ENCODE assay signal across 40 cellular contexts in genomic region chr1:97368296-97368695, GRCh38.
"Had no signal": no experiment of that assay in that cellular context is flagged by ENCODE, and none has a peak within 500 bp of the region (broad histone marks: within the 10 kb centered on the region; RNA-seq: fewer than 3 reads in every experiment).

No MANE protein-coding gene starts in this region.

- H3K4me3 Mint-ChIP-seq: activated B cell treated with CpG ODN at 0.5 μM for 24 hours; activated CD4-positive, alpha-beta memory T cell treated with anti-CD3 and anti-CD28 coated beads for 36 hours; activated CD4-positive, alpha-beta T cell treated with anti-CD3 and anti-CD28 coated beads, Interleukin-2, amount 10 ng/mL, durations not matched to agents 24 days and 14 days; activated CD8-positive, alpha-beta T cell treated with anti-CD3 and anti-CD28 coated beads for 36 hours; activated naive CD4-positive, alpha-beta T cell treated with anti-CD3 and anti-CD28 coated beads for 36 hours; activated naive CD8-positive, alpha-beta T cell treated with anti-CD3 and anti-CD28 coated beads for 36 hours; activated T-cell treated with anti-CD3 and anti-CD28 coated beads, Interleukin-2, amount 50 U/mL, for 4 hours; activated T-cell treated with anti-CD3 and anti-CD28 coated beads, Interleukin-2, amount 50 U/mL, for 72 hours; activated T-helper 1 cell treated with anti-CD3 and anti-CD28 coated beads, Interleukin-12 subunit alpha, Interleukin-12 subunit beta, Interleukin-2, Interleukin-4 antibody, amounts not matched to agents 30 ng/mL and 10 ng/mL and 1 ng/mL, durations not matched to agents 14 hours and 24 hours and 36 hours; activated T-helper 17 cell treated with anti-CD3 and anti-CD28 coated beads, Interleukin-2, amount 50 U/mL, for 72 hours; central memory CD8-positive, alpha-beta T cell; T-helper 1 cell treated with Interleukin-12 subunit alpha and Interleukin-12 subunit beta and Interleukin-4 antibody, amounts not matched to agents 30 μg/mL and 1 μg/mL, for 36 hours; T-helper 2 cell treated with Interferon-gamma antibody and Interleukin-4, amounts not matched to agents 5 μg/mL and 100 μg/mL, for 36 hours had no signal

- FAIRE-seq: astrocyte, TTC549 had no signal

- H3K4me1 ChIP-seq: adrenal gland, body of pancreas, breast epithelium had no signal

- H3K9me3 ChIP-seq: adrenal gland, body of pancreas, breast epithelium had no signal

- H3K4me1 Mint-ChIP-seq: activated B cell treated with CpG ODN at 0.5 μM for 24 hours; activated CD4-positive, alpha-beta T cell treated with anti-CD3 and anti-CD28 coated beads, Interleukin-2, amount 10 ng/mL, durations not matched to agents 24 days and 14 days; activated naive CD8-positive, alpha-beta T cell treated with anti-CD3 and anti-CD28 coated beads for 36 hours; activated T-helper 17 cell treated with anti-CD3 and anti-CD28 coated beads, Interleukin-2, amount 50 U/mL, for 72 hours; central memory CD8-positive, alpha-beta T cell had no signal

- H3K9me3 Mint-ChIP-seq: activated B cell treated with CpG ODN at 0.5 μM for 24 hours; activated CD4-positive, alpha-beta memory T cell treated with anti-CD3 and anti-CD28 coated beads for 36 hours; activated CD4-positive, alpha-beta T cell treated with anti-CD3 and anti-CD28 coated beads, Interleukin-2, amount 10 ng/mL, durations not matched to agents 24 days and 14 days; activated CD8-positive, alpha-beta T cell treated with anti-CD3 and anti-CD28 coated beads for 36 hours; activated T-helper 1 cell treated with anti-CD3 and anti-CD28 coated beads, Interleukin-12 subunit alpha, Interleukin-12 subunit beta, Interleukin-2, Interleukin-4 antibody, amounts not matched to agents 30 ng/mL and 10 ng/mL and 1 ng/mL, durations not matched to agents 14 hours and 24 hours and 36 hours; central memory CD8-positive, alpha-beta T cell; T-helper 1 cell treated with Interleukin-12 subunit alpha and Interleukin-12 subunit beta and Interleukin-4 antibody, amounts not matched to agents 30 μg/mL and 1 μg/mL, for 36 hours; T-helper 2 cell treated with Interferon-gamma antibody and Interleukin-4, amounts not matched to agents 5 μg/mL and 100 μg/mL, for 36 hours had no signal

- ATAC-seq: activated CD8-positive, alpha-beta T cell treated with anti-CD3 and anti-CD28 coated beads for 36 hours; activated naive CD4-positive, alpha-beta T cell treated with anti-CD3 and anti-CD28 coated beads, Interleukin-2, amount 50 U/mL, for 72 hours; activated T-cell treated with anti-CD3 and anti-CD28 coated beads, Interleukin-2, amount 50 U/mL, for 4 hours; activated T-cell treated with anti-CD3 and anti-CD28 coated beads, Interleukin-2, amount 50 U/mL, for 72 hours; activated T-helper 17 cell treated with anti-CD3 and anti-CD28 coated beads, Interleukin-2, amount 50 U/mL, for 72 hours; body of pancreas had no signal

- H3K27ac Mint-ChIP-seq: activated B cell treated with CpG ODN at 0.5 μM for 24 hours; activated CD4-positive, alpha-beta memory T cell treated with anti-CD3 and anti-CD28 coated beads for 36 hours; activated CD4-positive, alpha-beta T cell treated with anti-CD3 and anti-CD28 coated beads, Interleukin-2, amount 10 ng/mL, durations not matched to agents 24 days and 14 days; activated CD8-positive, alpha-beta T cell treated with anti-CD3 and anti-CD28 coated beads for 36 hours; activated naive CD4-positive, alpha-beta T cell treated with anti-CD3 and anti-CD28 coated beads for 36 hours; activated naive CD4-positive, alpha-beta T cell treated with anti-CD3 and anti-CD28 coated beads, Interleukin-2, amount 50 U/mL, for 72 hours; activated naive CD8-positive, alpha-beta T cell treated with anti-CD3 and anti-CD28 coated beads for 36 hours; activated T-cell treated with anti-CD3 and anti-CD28 coated beads, Interleukin-2, amount 50 U/mL, for 72 hours; activated T-helper 1 cell treated with anti-CD3 and anti-CD28 coated beads, Interleukin-12 subunit alpha, Interleukin-12 subunit beta, Interleukin-2, Interleukin-4 antibody, amounts not matched to agents 30 ng/mL and 10 ng/mL and 1 ng/mL, durations not matched to agents 14 hours and 24 hours and 36 hours; activated T-helper 17 cell treated with anti-CD3 and anti-CD28 coated beads, Interleukin-2, amount 50 U/mL, for 72 hours; T-helper 1 cell treated with Interleukin-12 subunit alpha and Interleukin-12 subunit beta and Interleukin-4 antibody, amounts not matched to agents 30 μg/mL and 1 μg/mL, for 36 hours; T-helper 2 cell treated with Interferon-gamma antibody and Interleukin-4, amounts not matched to agents 5 μg/mL and 100 μg/mL, for 36 hours had no signal

- H3K36me3 ChIP-seq: adrenal gland, brain microvascular endothelial cell, breast epithelium, cardiac muscle cell had no signal

- DNase-seq: activated B cell treated with CpG ODN at 0.5 μM for 24 hours; activated CD4-positive, alpha-beta memory T cell treated with anti-CD3 and anti-CD28 coated beads for 36 hours; activated CD4-positive, alpha-beta T cell treated with anti-CD3 and anti-CD28 coated beads for 4 hours; activated CD4-positive, alpha-beta T cell treated with anti-CD3 and anti-CD28 coated beads, Interleukin-2, amount 10 ng/mL, durations not matched to agents 24 days and 14 days; activated CD4-positive, alpha-beta T cell treated with anti-CD3 and anti-CD28 coated beads, Interleukin-2, amount 50 U/mL, for 1 hour; activated CD4-positive, alpha-beta T cell treated with anti-CD3 and anti-CD28 coated beads, Interleukin-2, amount 50 U/mL, for 4 hours; activated CD4-positive, CD25-positive, alpha-beta regulatory T cell treated with anti-CD3 and anti-CD28 coated beads, Interleukin-2, amount 50 U/mL, for 72 hours; activated CD8-positive, alpha-beta memory T cell treated with anti-CD3 and anti-CD28 coated beads, Interleukin-2, amount 50 U/mL, for 4 hours; activated CD8-positive, alpha-beta T cell treated with anti-CD3 and anti-CD28 coated beads for 36 hours; activated effector memory CD4-positive, alpha-beta T cell treated with anti-CD3 and anti-CD28 coated beads, Interleukin-2, amount 50 U/mL, for 16 hours; activated gamma-delta T cell treated with Interleukin-2 at 50 U/mL for 16 hours; activated naive CD4-positive, alpha-beta T cell; activated naive CD4-positive, alpha-beta T cell treated with anti-CD3 and anti-CD28 coated beads for 36 hours; activated naive CD4-positive, alpha-beta T cell treated with anti-CD3 and anti-CD28 coated beads, Interleukin-2, amount 50 U/mL, for 16 hours; activated naive CD8-positive, alpha-beta T cell treated with anti-CD3 and anti-CD28 coated beads for 36 hours; activated T-cell treated with anti-CD3 and anti-CD28 coated beads for 4 hours; activated T-cell treated with anti-CD3 and anti-CD28 coated beads, Interleukin-2, amount 50 U/mL, for 1 hour; activated T-cell treated with anti-CD3 and anti-CD28 coated beads, Interleukin-2, amount 50 U/mL, for 4 hours; activated T-cell treated with anti-CD3 and anti-CD28 coated beads, Interleukin-2, amount 50 U/mL, for 72 hours; adrenal gland; amniotic stem cell; aorta; body of pancreas; brain microvascular endothelial cell; caudate nucleus; cerebellar nuclear complex; T-helper 1 cell; T-helper 2 cell; T-helper 9 cell had no signal

- H3K27me3 Mint-ChIP-seq: activated B cell treated with CpG ODN at 0.5 μM for 24 hours; activated CD4-positive, alpha-beta memory T cell treated with anti-CD3 and anti-CD28 coated beads for 36 hours; activated CD4-positive, alpha-beta T cell treated with anti-CD3 and anti-CD28 coated beads, Interleukin-2, amount 10 ng/mL, durations not matched to agents 24 days and 14 days; activated CD8-positive, alpha-beta T cell treated with anti-CD3 and anti-CD28 coated beads for 36 hours; activated naive CD8-positive, alpha-beta T cell treated with anti-CD3 and anti-CD28 coated beads for 36 hours; activated T-helper 17 cell treated with anti-CD3 and anti-CD28 coated beads, Interleukin-2, amount 50 U/mL, for 72 hours; central memory CD8-positive, alpha-beta T cell had no signal

- H3K27me3 ChIP-seq: adrenal gland, body of pancreas, brain microvascular endothelial cell, breast epithelium, cardiac muscle cell had no signal

- H3K27ac ChIP-seq: adrenal gland, body of pancreas, brain microvascular endothelial cell, breast epithelium, cardiac muscle cell, VCaP had no signal

- H3K4me3 ChIP-seq: adrenal gland, body of pancreas, breast epithelium, cardiac muscle cell had no signal
